8 cellular contexts compared by ENCODE assay signal in the genomic region with DNA sequence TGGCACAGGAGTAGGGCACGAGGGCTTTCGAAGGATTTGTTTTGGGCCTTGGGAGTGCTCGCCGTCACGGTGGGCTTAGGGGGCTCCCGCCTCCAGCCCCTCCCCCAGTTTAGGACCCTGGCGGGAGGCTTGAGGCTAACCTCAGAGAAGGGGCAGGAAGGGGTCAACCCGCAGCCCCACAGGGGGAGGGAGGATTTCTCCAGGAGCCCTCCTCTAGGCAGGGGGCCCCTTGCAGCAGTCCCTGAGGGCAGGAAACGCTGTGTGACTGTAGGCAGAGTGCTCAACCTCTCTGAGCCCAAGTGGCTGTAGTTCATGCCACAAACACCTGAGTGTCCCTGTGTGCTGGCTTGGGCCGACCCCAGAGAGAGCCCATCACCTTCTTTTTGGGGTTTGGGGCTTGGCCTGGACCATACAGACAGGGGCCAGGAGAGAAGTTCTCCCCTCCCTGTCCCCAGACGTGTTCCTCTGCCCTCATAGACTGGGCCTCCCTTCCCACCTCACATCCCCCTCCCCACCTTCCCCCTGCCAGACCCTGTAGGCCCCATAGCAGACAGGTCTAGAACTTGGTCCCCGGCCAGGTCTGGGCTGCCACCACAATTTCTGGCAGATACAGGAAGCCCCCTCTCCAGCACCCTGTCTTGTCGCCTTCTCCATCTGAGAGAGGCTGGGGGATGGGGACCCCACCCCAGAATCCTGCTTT. TPM values are rescaled to one million over a fixed set of nuclear protein-coding genes. Genes with fewer than 3 reads are reported as not detected.
DNase-seq lines count a peak whose midpoint lies in the region; ATAC-seq, FAIRE-seq and TF ChIP-seq lines count a peak whose summit lies in the region.
"Had no signal": no experiment of that assay in that cellular context is flagged by ENCODE, and none has a peak within 500 bp of the region (broad histone marks: within the 10 kb centered on the region; RNA-seq: fewer than 3 reads in every experiment).

No MANE protein-coding gene starts in this region.

- TF ChIP-seq EP300 in esophagus muscularis mucosa (IDR thresholded peaks at IDR 0.05): no peak

- H3K4me1 ChIP-seq in RWPE2 (ENCODE audit: insufficient read depth, poor library complexity, severe bottlenecking) (peaks cover 3% of the 10 kb centered on the region), esophagus muscularis mucosa (peaks cover 56 to 96% (median 79%) of the 10 kb centered on the region in 4 donors), skeletal muscle satellite cell (ENCODE audit: control insufficient read depth, insufficient read depth, low read length) (peaks cover 40% of the 10 kb centered on the region)

- no peaks in the 10 kb centered on the region for H3K27me3 ChIP-seq in RWPE2 (ENCODE audit: insufficient read depth, poor library complexity, severe bottlenecking)
- H3K27me3 ChIP-seq in esophagus muscularis mucosa: no peaks in the 10 kb centered on the region
- H3K27me3 ChIP-seq in skeletal muscle satellite cell (ENCODE audit: control insufficient read depth, insufficient read depth, low read length): no peaks in the 10 kb centered on the region

- no peak for TF ChIP-seq CTCF in RWPE2 (IDR thresholded peaks at IDR 0.05; ENCODE audit: poor library complexity, severe bottlenecking)
- TF ChIP-seq CTCF in esophagus muscularis mucosa (IDR thresholded peaks at IDR 0.05): no peak

- FAIRE-seq in GM18507 (lab: Jason Lieb, UNC): peak; percentile 53

- no peak for TF ChIP-seq POLR2A in esophagus muscularis mucosa (IDR thresholded peaks at IDR 0.05; ENCODE audit: low read depth)

- H3K27ac ChIP-seq in RWPE2 (ENCODE audit: poor library complexity, severe bottlenecking) (peak overlapping the region; percentile 6), esophagus muscularis mucosa (replicated peaks in 1 of 4) (peak overlapping the region; percentile 75 to 86 (median 82))

- 41% methylated on average over 8 of the region's 13 CpGs for WGBS in esophagus muscularis mucosa

- H3K4me2 ChIP-seq in skeletal muscle satellite cell (ENCODE audit: low read length): peak overlapping the region; percentile 81

- no peak for ATAC-seq in RWPE2 (ENCODE audit: low read depth)
- no peak for ATAC-seq in GM21529 (IDR thresholded peaks at IDR 0.05; ENCODE audit: unreplicated experiment)

- H3K4me3 ChIP-seq in RWPE2 (ENCODE audit: severe bottlenecking) (no peak overlapping the region), esophagus muscularis mucosa (peak overlapping the region; percentile 56 to 66 (median 61)), skeletal muscle satellite cell (ENCODE audit: low read length) (peak overlapping the region; percentile 69)

- no peaks in the 10 kb centered on the region for H3K9me3 ChIP-seq in RWPE2 (ENCODE audit: severe bottlenecking)
- H3K9me3 ChIP-seq in esophagus muscularis mucosa: no peaks in the 10 kb centered on the region
- no peaks in the 10 kb centered on the region for H3K9me3 ChIP-seq in skeletal muscle satellite cell (replicated peaks; ENCODE audit: low read length)

- intact Hi-C loops in esophagus muscularis mucosa (cut with DNase I): no loop called here

- H3K9ac ChIP-seq in skeletal muscle satellite cell (ENCODE audit: low read depth, low read length): peak overlapping the region; percentile 61

- no peaks in the 10 kb centered on the region for H3K36me3 ChIP-seq in RWPE2 (ENCODE audit: low read depth)
- peaks cover 0 to 18% (median 14%) of the 10 kb centered on the region in 4 donors for H3K36me3 ChIP-seq in esophagus muscularis mucosa
- H3K36me3 ChIP-seq in skeletal muscle satellite cell (ENCODE audit: insufficient read depth, low read length): peaks cover 10% of the 10 kb centered on the region

- no peak for DNase-seq in GM18507 (ENCODE audit: extremely low spot score, insufficient read length, low read depth)
- no peak for DNase-seq in RWPE2 (ENCODE audit: low spot score)
- no peak for DNase-seq in esophagus muscularis mucosa (ENCODE audit: extremely low spot score)
- DNase-seq in NCI-H2107 treated with DMSO at 0.1 percent for 48 hours (lab: John Stamatoyannopoulos, UW; ENCODE audit: unreplicated experiment): no peak
- DNase-seq in NCI-H2196 (lab: John Stamatoyannopoulos, UW; ENCODE audit: unreplicated experiment): no peak
- DNase-seq: NCI-H446 had no signal

RNA-seq across cellular contexts. Expression of a gene that starts 8.1 kb away (rescaled TPM):
- 10 to 100 TPM; 15.8 to 38.9 (median 26.2) TPM for total RNA-seq in esophagus muscularis mucosa
- 2.0 and 5.1 TPM in 2 replicates for total RNA-seq in skeletal muscle satellite cell (2012; rRNA removed)

RNA-seq across cellular contexts. Expression of a gene that starts 10.7 kb away (rescaled TPM):
- total RNA-seq in esophagus muscularis mucosa: 100 to 1,000 TPM in 1 of 4 donors, 10 to 100 TPM in 3; 53.2 to 109 (median 77.8) TPM
- total RNA-seq in skeletal muscle satellite cell (2012; rRNA removed): 72.2 and 73.2 TPM in 2 replicates

RNA-seq across cellular contexts. Expression of a gene that starts 32.4 kb away (rescaled TPM):
- 10 to 100 TPM in 1 of 4 donors, 1 to 10 TPM in 3; 5.8 to 20.4 (median 7.0) TPM for total RNA-seq in esophagus muscularis mucosa
- not detected in 2 replicates for total RNA-seq in skeletal muscle satellite cell (2012; rRNA removed)

RNA-seq across cellular contexts. Expression of a gene that starts 43.9 kb away (rescaled TPM):
- 1 to 10 TPM; 1.6 to 5.6 (median 3.8) TPM for total RNA-seq in esophagus muscularis mucosa
- 11.1 and 73.8 TPM in 2 replicates for total RNA-seq in skeletal muscle satellite cell (2012; rRNA removed)
